Comparison of ENCODE assay signal across 9 cellular contexts in the genomic region with DNA sequence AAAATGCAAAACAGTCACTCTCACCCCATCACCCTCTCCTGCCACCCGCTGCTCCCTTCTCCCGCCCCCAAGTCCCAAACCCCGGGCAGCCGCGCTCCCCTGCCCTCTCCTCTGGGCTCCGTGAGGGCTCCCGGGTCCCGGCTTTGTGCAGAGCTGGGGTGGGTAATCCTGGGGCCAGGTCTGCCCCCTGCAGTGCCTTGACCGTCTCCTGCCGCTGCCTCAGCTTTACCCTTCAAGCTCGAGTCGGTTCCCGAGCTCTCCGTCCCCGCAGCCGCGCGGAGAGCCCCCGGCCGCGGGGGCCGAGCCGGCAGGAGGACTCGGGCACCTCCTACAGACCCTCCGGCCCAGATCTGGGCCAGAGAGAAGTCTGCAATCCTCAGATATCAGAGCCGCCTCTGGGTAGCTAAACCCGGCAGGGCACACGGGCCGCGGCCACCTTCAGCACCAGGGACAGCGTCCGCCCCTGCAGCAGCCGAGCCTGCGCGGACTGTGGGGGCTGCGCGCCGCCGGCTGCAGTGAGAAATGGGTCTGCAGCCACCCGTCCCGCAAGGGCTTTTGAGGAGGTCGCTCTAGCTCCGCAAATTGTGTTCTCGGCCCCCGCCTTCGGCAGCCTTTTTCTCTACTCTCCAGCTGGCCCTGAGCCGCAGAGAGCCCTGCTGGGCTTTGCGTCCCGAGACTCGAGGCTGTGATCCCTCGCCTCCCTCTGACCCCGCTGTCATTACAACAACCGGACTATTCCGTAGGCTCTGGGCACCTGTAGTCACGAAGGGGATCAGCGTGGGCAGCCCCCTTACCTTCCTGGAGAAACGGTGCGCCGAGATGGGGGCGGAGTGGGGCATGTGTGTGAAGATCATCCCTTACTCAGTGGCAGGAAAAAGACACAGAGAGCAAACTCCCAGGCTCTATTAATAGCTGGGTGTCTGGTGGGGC. TPM values are rescaled to one million over a fixed set of nuclear protein-coding genes. Genes with fewer than 3 reads are reported as not detected.
A peak's percentile ranks its signal among the peaks of the same experiment; 100 is the strongest.
DNase-seq lines count a peak whose midpoint lies in the region; ATAC-seq, FAIRE-seq and TF ChIP-seq lines count a peak whose summit lies in the region.
"Had no signal": no experiment of that assay in that cellular context is flagged by ENCODE, and none has a peak within 500 bp of the region (broad histone marks: within the 10 kb centered on the region; RNA-seq: fewer than 3 reads in every experiment).

No MANE protein-coding gene starts in this region.

- intact Hi-C loops in MCF 10A (cut with micrococcal nuclease) (no loop called here), kidney (cut with DNase I) (no loop called here)

- peak; percentile 36 for ATAC-seq in T-helper 17 cell

- H3K27me3 Mint-ChIP-seq in T-helper 17 cell (peaks cover 76% of the 10 kb centered on the region), MCF 10A (ENCODE audit: insufficient read depth, unreplicated experiment) (peaks cover 42% of the 10 kb centered on the region)

- peaks cover 3% of the 10 kb centered on the region for H3K4me1 Mint-ChIP-seq in T-helper 17 cell
- peaks cover 24% of the 10 kb centered on the region for H3K4me1 Mint-ChIP-seq in MCF 10A (ENCODE audit: insufficient read depth, unreplicated experiment)

- no TSS peak for BruUV-seq in MCF 10A (replicated peaks; lab: Mats Ljungman, UMichigan)

- no peak overlapping the region for H3K27ac Mint-ChIP-seq in T-helper 17 cell
- H3K27ac Mint-ChIP-seq in MCF 10A (ENCODE audit: low read depth, unreplicated experiment) = no peak overlapping the region

- DNase-seq in AG08395 (ENCODE audit: low spot score) (peak; percentile 80), T-helper 17 cell (peak in 1 of 3 donors; percentile 13), MCF 10A (ENCODE audit: unreplicated experiment) (peak; percentile 40), kidney (peak; percentile 80), MV-4-11 (lab: John Stamatoyannopoulos, UW) (no peak), ureter (ENCODE audit: low spot score) (no peak)
- DNase-seq in stimulated activated CD4-positive, alpha-beta T cell treated with anti-CD3 and anti-CD28 coated beads, Interleukin-1b, Interleukin-23, amount 100 ng/mL, for 4 hours (ENCODE audit: low read depth in 2 of 2) = peak; percentile 7 to 32

- H3K36me3 ChIP-seq in HEK293 (ENCODE audit: control insufficient read depth in 2 of 2, insufficient read depth in 1 of 2, low read length in 2 of 2) (no peaks in the 10 kb centered on the region), kidney (ENCODE audit: control insufficient read depth in 1 of 2, insufficient read depth in 2 of 2, low read length in 2 of 2) (no peaks in the 10 kb centered on the region)
- H3K36me3 ChIP-seq: breast epithelium had no signal

- no peak overlapping the region for H3K9ac ChIP-seq in kidney (ENCODE audit: low read length in 2 of 2)

- CTCF ChIA-PET in HEK293 (lab: Yijun Ruan, JAX) = interaction anchor here (0.8 to 2.1 kb wide), 3 partner anchors 14 to 192 kb away, joined by 3 to 10 read pairs (median 3); no protein-coding TSS in a partner anchor
- CTCF ChIA-PET in MCF 10A (lab: Yijun Ruan, JAX) = interaction anchor here (1.0 to 1.7 kb wide), 2 partner anchors 35 to 192 kb away, joined by 3 to 6 read pairs; no protein-coding TSS in a partner anchor

- TF ChIP-seq CTCF in HEK293 (tag by site-specific recombination; IDR thresholded peaks at IDR 0.05) (no peak), MCF 10A (IDR thresholded peaks at IDR 0.05; ENCODE audit: unreplicated experiment) (no peak), kidney (IDR thresholded peaks at IDR 0.05; ENCODE audit: borderline replicate concordance, extremely low read depth, insufficient read depth) (no peak)

- H3K4me3 Mint-ChIP-seq in T-helper 17 cell (no peak overlapping the region), MCF 10A (ENCODE audit: unreplicated experiment) (no peak overlapping the region)

- no peaks in the 10 kb centered on the region for H3K9me3 Mint-ChIP-seq in MCF 10A (ENCODE audit: unreplicated experiment)

- FAIRE-seq in kidney (lab: Jason Lieb, UNC) = no peak

- H3K4me3 ChIP-seq in HEK293 (ENCODE audit: low read depth, low read length) = peak overlapping the region; percentile 18
- H3K4me3 ChIP-seq in kidney (ENCODE audit: low read length in 2 of 2) = no peak overlapping the region

- H3K27ac ChIP-seq in HEK293 (ENCODE audit: extremely low read depth, low read depth, low read length) (no peak overlapping the region), kidney (ENCODE audit: low read depth in 2 of 2, low read length in 2 of 2) (no peak overlapping the region)
- H3K27ac ChIP-seq: breast epithelium had no signal

- H3K9me3 ChIP-seq in HEK293 (ENCODE audit: control insufficient read depth, insufficient read depth, low read depth, low read length) (no peaks in the 10 kb centered on the region), T-helper 17 cell (ENCODE audit: control insufficient read depth, low read length, poor library complexity, severe bottlenecking) (no peaks in the 10 kb centered on the region), kidney (ENCODE audit: control insufficient read depth in 1 of 2, low read length in 2 of 2) (no peaks in the 10 kb centered on the region)
- H3K9me3 ChIP-seq: breast epithelium had no signal

- POLR2A ChIA-PET in HEK293 (lab: Yijun Ruan, JAX) (no interaction called here), MCF 10A (lab: Yijun Ruan, JAX) (interaction anchor here (0.8 to 1.1 kb wide), 3 partner anchors 33 to 38 kb away, joined by 3 to 5 read pairs (median 3); no protein-coding TSS in a partner anchor)

- H3K4me1 ChIP-seq in HEK293 (ENCODE audit: control insufficient read depth, insufficient read depth, low read length) = peaks cover 11% of the 10 kb centered on the region
- no peaks in the 10 kb centered on the region for H3K4me1 ChIP-seq in kidney (ENCODE audit: control insufficient read depth in 1 of 2, insufficient read depth in 1 of 2, low read depth in 1 of 2, low read length in 2 of 2)

- H3K36me3 Mint-ChIP-seq in T-helper 17 cell (ENCODE audit: low read depth) (peaks cover 3% of the 10 kb centered on the region), MCF 10A (ENCODE audit: insufficient read depth, unreplicated experiment) (no peaks in the 10 kb centered on the region)

TF ChIP-seq in HEK293, 187 proteins besides CTCF, POLR2A, EP300 and RAD21 (continues in another document):
- TF ChIP-seq, protein P1, sequence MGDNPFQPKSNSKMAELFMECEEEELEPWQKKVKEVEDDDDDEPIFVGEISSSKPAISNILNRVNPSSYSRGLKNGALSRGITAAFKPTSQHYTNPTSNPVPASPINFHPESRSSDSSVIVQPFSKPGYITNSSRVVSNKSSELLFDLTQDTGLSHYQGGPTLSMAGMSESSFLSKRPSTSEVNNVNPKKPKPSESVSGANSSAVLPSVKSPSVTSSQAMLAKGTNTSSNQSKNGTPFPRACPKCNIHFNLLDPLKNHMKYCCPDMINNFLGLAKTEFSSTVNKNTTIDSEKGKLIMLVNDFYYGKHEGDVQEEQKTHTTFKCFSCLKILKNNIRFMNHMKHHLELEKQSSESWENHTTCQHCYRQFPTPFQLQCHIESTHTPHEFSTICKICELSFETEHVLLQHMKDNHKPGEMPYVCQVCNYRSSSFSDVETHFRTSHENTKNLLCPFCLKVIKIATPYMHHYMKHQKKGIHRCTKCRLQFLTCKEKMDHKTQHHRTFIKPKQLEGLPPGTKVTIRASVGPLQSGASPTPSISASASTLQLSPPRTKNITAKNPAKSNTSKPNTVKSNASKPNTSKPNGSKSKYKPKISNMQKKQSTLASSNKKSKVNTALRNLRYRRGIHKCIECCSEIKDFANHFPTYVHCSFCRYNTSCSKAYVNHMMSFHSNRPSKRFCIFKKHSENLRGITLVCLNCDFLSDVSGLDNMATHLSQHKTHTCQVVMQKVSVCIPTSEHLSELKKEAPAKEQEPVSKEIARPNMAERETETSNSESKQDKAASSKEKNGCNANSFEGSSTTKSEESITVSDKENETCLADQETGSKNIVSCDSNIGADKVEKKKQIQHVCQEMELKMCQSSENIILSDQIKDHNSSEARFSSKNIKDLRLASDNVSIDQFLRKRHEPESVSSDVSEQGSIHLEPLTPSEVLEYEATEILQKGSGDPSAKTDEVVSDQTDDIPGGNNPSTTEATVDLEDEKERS (tag by site-specific recombination; IDR thresholded peaks at IDR 0.05) = no peak
- TF ChIP-seq ZNF350 (tag by site-specific recombination; IDR thresholded peaks at IDR 0.05) = no peak
- peak; percentile 93 for TF ChIP-seq ZXDB (tag by site-specific recombination; IDR thresholded peaks at IDR 0.05)
- no peak for TF ChIP-seq ZNF629 (tag by site-specific recombination; IDR thresholded peaks at IDR 0.05)
- TF ChIP-seq FEZF1 (tag by site-specific recombination; IDR thresholded peaks at IDR 0.05) = no peak
- TF ChIP-seq, protein P2, sequence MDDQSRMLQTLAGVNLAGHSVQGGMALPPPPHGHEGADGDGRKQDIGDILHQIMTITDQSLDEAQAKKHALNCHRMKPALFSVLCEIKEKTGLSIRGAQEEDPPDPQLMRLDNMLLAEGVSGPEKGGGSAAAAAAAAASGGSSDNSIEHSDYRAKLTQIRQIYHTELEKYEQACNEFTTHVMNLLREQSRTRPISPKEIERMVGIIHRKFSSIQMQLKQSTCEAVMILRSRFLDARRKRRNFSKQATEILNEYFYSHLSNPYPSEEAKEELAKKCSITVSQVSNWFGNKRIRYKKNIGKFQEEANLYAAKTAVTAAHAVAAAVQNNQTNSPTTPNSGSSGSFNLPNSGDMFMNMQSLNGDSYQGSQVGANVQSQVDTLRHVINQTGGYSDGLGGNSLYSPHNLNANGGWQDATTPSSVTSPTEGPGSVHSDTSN (CRISPR knock-in tag; IDR thresholded peaks at IDR 0.05) = peak; percentile 73; the same call in 1 of the 2 replicates
- TF ChIP-seq, protein P3, sequence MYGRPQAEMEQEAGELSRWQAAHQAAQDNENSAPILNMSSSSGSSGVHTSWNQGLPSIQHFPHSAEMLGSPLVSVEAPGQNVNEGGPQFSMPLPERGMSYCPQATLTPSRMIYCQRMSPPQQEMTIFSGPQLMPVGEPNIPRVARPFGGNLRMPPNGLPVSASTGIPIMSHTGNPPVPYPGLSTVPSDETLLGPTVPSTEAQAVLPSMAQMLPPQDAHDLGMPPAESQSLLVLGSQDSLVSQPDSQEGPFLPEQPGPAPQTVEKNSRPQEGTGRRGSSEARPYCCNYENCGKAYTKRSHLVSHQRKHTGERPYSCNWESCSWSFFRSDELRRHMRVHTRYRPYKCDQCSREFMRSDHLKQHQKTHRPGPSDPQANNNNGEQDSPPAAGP (tag by site-specific recombination; IDR thresholded peaks at IDR 0.05) = no peak
- no peak for TF ChIP-seq ZNF596 (tag by site-specific recombination; IDR thresholded peaks at IDR 0.05)

RNA-seq across cellular contexts. Expression of a gene that starts 1.2 kb away (rescaled TPM):
- total RNA-seq in T-helper 17 cell = not detected
- 0.05 and 0.54 TPM in 2 replicates for total RNA-seq in MCF 10A (2022)
- total RNA-seq in kidney = not detected
- polyA plus RNA-seq in kidney (ENCODE audit: insufficient read depth, low read depth, low replicate concordance) = 0.32 TPM
- not detected for total RNA-seq in ureter
- total RNA-seq: breast epithelium had no signal

Comparison
In these comparisons a context has a peak if more than half of its experiments do, and no peak if none do; other contexts are left out.
1. DNase-seq: peak in AG08395 (single experiment), MCF 10A (single experiment), kidney (single experiment) and stimulated activated CD4-positive, alpha-beta T cell treated with anti-CD3 and anti-CD28 coated beads, Interleukin-1b, Interleukin-23, amount 100 ng/mL, for 4 hours (2 of 2); none in MV-4-11 (single experiment) and ureter (single experiment).